21 cellular contexts compared by ENCODE assay signal in the genomic region with DNA sequence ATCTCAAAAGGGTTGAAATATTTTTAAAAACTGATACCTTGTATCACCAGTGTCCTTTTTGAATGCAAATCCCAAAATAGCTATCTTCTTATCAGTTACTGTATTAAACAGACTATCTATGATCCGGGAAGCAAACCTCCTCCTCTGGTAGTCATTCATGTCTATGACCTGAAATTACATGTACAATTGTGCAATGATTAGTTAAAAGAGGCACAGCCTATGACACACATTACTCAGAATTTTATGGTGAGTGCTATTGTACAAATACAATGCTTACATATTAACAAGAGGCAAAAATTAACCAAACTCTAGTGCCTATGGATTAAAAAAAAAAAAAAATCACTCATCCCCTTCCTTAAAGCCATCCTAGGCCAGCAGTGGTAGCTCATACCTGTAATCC. TPM values are rescaled to one million over a fixed set of nuclear protein-coding genes. Genes with fewer than 3 reads are reported as not detected.
DNase-seq lines count a peak whose midpoint lies in the region; ATAC-seq, FAIRE-seq and TF ChIP-seq lines count a peak whose summit lies in the region.
"Had no signal": no experiment of that assay in that cellular context is flagged by ENCODE, and none has a peak within 500 bp of the region (broad histone marks: within the 10 kb centered on the region; RNA-seq: fewer than 3 reads in every experiment).

No MANE protein-coding gene starts in this region.

- TF ChIP-seq EP300 in GM12878 (IDR thresholded peaks at IDR 0.05; ENCODE audit: borderline replicate concordance in 1 of 2, control insufficient read depth in 1 of 2, low read depth in 2 of 2, low read length in 2 of 2): no peak

- no peak overlapping the region for H2AFZ ChIP-seq in GM12878 (ENCODE audit: control insufficient read depth, low read depth, low read length)
- no peak overlapping the region for H2AFZ ChIP-seq in hepatocyte
- H2AFZ ChIP-seq: GM23338 had no signal

- H3K79me2 ChIP-seq in GM12878 (ENCODE audit: control insufficient read depth, insufficient read depth, low read length) (no peaks in the 10 kb centered on the region), hepatocyte (peaks cover 11% of the 10 kb centered on the region)

- H3K27me3 Mint-ChIP-seq in osteocyte (ENCODE audit: unreplicated experiment): no peaks in the 10 kb centered on the region
- H3K27me3 Mint-ChIP-seq: B cell had no signal

- SMC1A ChIA-PET in GM12878 (lab: Charles Lee; ENCODE audit: uncharacterized antibody, unreplicated experiment): interaction anchor here (0.7 kb wide), 1 partner anchor 468 kb away, joined by 3 read pairs; no protein-coding TSS in a partner anchor

- WGBS in GM12878 (ENCODE audit: insufficient coverage, insufficient replicate concordance, low lambda C conversion rate, missing lambda C conversion rate): 100% methylated on average over 1 of the region's 1 CpG
- 36% methylated on average over 1 of the region's 1 CpG for WGBS in hepatocyte (ENCODE audit: low lambda C conversion rate, missing lambda C conversion rate)

- no peaks in the 10 kb centered on the region for H3K9me2 ChIP-seq in hepatocyte (replicated peaks; ENCODE audit: insufficient read depth)

- RAD21 ChIA-PET in GM12878 (lab: Charles Lee; ENCODE audit: unreplicated experiment): interaction anchor here (0.7 kb wide), 1 partner anchor 126 kb away, joined by 3 read pairs; no protein-coding TSS in a partner anchor

- no peak for ATAC-seq in GM12878
- no peak for ATAC-seq in HG02884 (IDR thresholded peaks at IDR 0.05; ENCODE audit: unreplicated experiment)
- ATAC-seq in HG02870 (IDR thresholded peaks at IDR 0.05; ENCODE audit: unreplicated experiment): no peak
- ATAC-seq: CD8-positive, alpha-beta T cell; GM23338 had no signal

- FAIRE-seq in GM12878 (lab: Jason Lieb, UNC): no peak

- no peaks in the 10 kb centered on the region for H3K9me3 Mint-ChIP-seq in osteocyte (ENCODE audit: unreplicated experiment)
- H3K9me3 Mint-ChIP-seq: CD8-positive, alpha-beta T cell; GM23338 had no signal

- no peak for TF ChIP-seq POLR2A in GM12878 (IDR thresholded peaks at IDR 0.05; ENCODE audit: low read depth, low read length)

- H3K9me3 ChIP-seq in GM12878 (replicated peaks; ENCODE audit: control insufficient read depth, insufficient read depth, low read length): no peaks in the 10 kb centered on the region
- H3K9me3 ChIP-seq in hepatocyte (ENCODE audit: low read depth): no peaks in the 10 kb centered on the region
- H3K9me3 ChIP-seq: MG63, SJCRH30 had no signal

- DNase-seq in ACHN (peak; percentile 43), GM12878 (ENCODE audit: low read depth, low spot score) (no peak), hepatocyte (ENCODE audit: low spot score) (no peak), osteocyte (ENCODE audit: extremely low spot score, unreplicated experiment) (no peak), NCI-H128 (lab: John Stamatoyannopoulos, UW; ENCODE audit: unreplicated experiment) (no peak)
- no peak for DNase-seq in stimulated activated CD4-positive, alpha-beta T cell treated with anti-CD3 and anti-CD28 coated beads, Interleukin-12 subunit alpha, Interleukin-12 subunit beta, amount 100 ng/mL, for 4 hours
- DNase-seq: CD8-positive, alpha-beta T cell; DND-41; GDM1; MG63; NCI-H1436 treated with DMSO at 0.1 percent for 48 hours; NCI-H226; NCI-H526; OCI-M1; SJCRH30 had no signal

- no peak overlapping the region for H3K9ac ChIP-seq in GM12878 (ENCODE audit: control insufficient read depth, insufficient read depth, low read length)
- H3K9ac ChIP-seq: KMS-11 had no signal

- H3K27me3 ChIP-seq in GM12878 (replicated peaks in 1 of 2; ENCODE audit: control insufficient read depth in 2 of 2, insufficient read depth in 2 of 2, low read length in 1 of 2) (no peaks in the 10 kb centered on the region), hepatocyte (no peaks in the 10 kb centered on the region)
- H3K27me3 ChIP-seq: MG63, SJCRH30 had no signal

- H3K27ac ChIP-seq in GM12878 (ENCODE audit: control insufficient read depth, insufficient read depth) (no peak overlapping the region), hepatocyte (peak overlapping the region; percentile 25)
- H3K27ac ChIP-seq: KMS-11, RWPE1, SJCRH30 had no signal

- peak overlapping the region; percentile 60 for H3K27ac Mint-ChIP-seq in osteocyte (ENCODE audit: unreplicated experiment)
- H3K27ac Mint-ChIP-seq: B cell; CD8-positive, alpha-beta T cell; GM23338 had no signal

- H3K4me1 ChIP-seq in GM12878 (ENCODE audit: control insufficient read depth, insufficient read depth, low read length) (no peaks in the 10 kb centered on the region), hepatocyte (ENCODE audit: insufficient read depth) (no peaks in the 10 kb centered on the region)
- H3K4me1 ChIP-seq: SJCRH30 had no signal

- H3K4me2 ChIP-seq in GM12878 (ENCODE audit: control insufficient read depth, insufficient read depth): no peak overlapping the region
- H3K4me2 ChIP-seq in hepatocyte: no peak overlapping the region
- H3K4me2 ChIP-seq: GM23338, KMS-11 had no signal

- intact Hi-C loops in GM12878 (cut with micrococcal nuclease; ENCODE audit: unreplicated experiment): no loop called here

- in situ Hi-C loops in ACHN (cut with HindIII; ENCODE audit: low pct_ligation_motif_present, low pct_unique_long_range_greater_than_20kb, low sequenced_read_pairs) (no loop called here), GM12878 (cut with MboI) (no loop called here)

- H3K36me3 Mint-ChIP-seq in osteocyte (ENCODE audit: unreplicated experiment): peaks cover 57% of the 10 kb centered on the region

- no peak overlapping the region for H3K4me3 Mint-ChIP-seq in osteocyte (ENCODE audit: unreplicated experiment)
- H3K4me3 Mint-ChIP-seq: B cell; CD8-positive, alpha-beta T cell; GM23338 had no signal

- CTCF ChIA-PET in GM12878 (lab: Yijun Ruan, JAX): interaction anchor here (0.9 kb wide), 2 partner anchors 9 to 15 kb away, joined by 4 read pairs; no protein-coding TSS in a partner anchor

- no peak for TF ChIP-seq CTCF in GM12878 (IDR thresholded peaks at IDR 0.05 in 2 of 3, conservative IDR thresholded peaks at IDR 0.05 in 1 of 3; ENCODE audit: control insufficient read depth in 2 of 3, extremely low read depth in 1 of 3, insufficient read depth in 1 of 3, low read depth in 3 of 3, low read length in 3 of 3)
- TF ChIP-seq CTCF in hepatocyte (IDR thresholded peaks at IDR 0.05; ENCODE audit: poor library complexity): no peak
- TF ChIP-seq CTCF in osteocyte (IDR thresholded peaks at IDR 0.05): no peak

- H4K20me1 ChIP-seq in GM12878 (ENCODE audit: control insufficient read depth, insufficient read depth) (no peaks in the 10 kb centered on the region), hepatocyte (ENCODE audit: insufficient read depth, poor library complexity, severe bottlenecking) (no peaks in the 10 kb centered on the region)

- H3K4me1 Mint-ChIP-seq in osteocyte (ENCODE audit: unreplicated experiment): peaks cover 46% of the 10 kb centered on the region
- H3K4me1 Mint-ChIP-seq: B cell, GM23338 had no signal

- no peak for TF ChIP-seq RAD21 in GM12878 (IDR thresholded peaks at IDR 0.05; ENCODE audit: insufficient read depth, low read depth, low read length)

- POLR2A ChIA-PET in GM12878 (lab: Charles Lee): no interaction called here

- no TSS peak for BruUV-seq in GM12878 (replicated peaks; lab: Mats Ljungman, UMichigan)

- peaks cover 2 to 45% of the 10 kb centered on the region in 2 experiments for H3K36me3 ChIP-seq in GM12878 (ENCODE audit: control insufficient read depth in 2 of 2, insufficient read depth in 2 of 2, low read length in 1 of 2)
- H3K36me3 ChIP-seq in hepatocyte (replicated peaks; ENCODE audit: insufficient read depth, low read depth): peaks cover 23% of the 10 kb centered on the region

- H3K4me3 ChIP-seq in GM12878 (no peak overlapping the region), hepatocyte (no peak overlapping the region)
- H3K4me3 ChIP-seq: GM23338, MG63, SJCRH30 had no signal

RNA-seq across cellular contexts. Expression of a gene that starts 21.7 kb away (rescaled TPM):
- 16.1 and 18.7 TPM in 2 replicates for total RNA-seq in GM12878 (2013; cell fraction: nucleolus; rRNA removed)
- 19.7 and 22.6 TPM in 2 replicates for total RNA-seq in GM12878 (2014; rRNA removed)
- total RNA-seq in GM12878 (2014; rRNA removed; fragmentation: Illumina TruSeq; extraction: Trizol): 17.4 and 22.0 TPM in 2 replicates
- total RNA-seq in GM12878 (2021): 32.9 and 33.1 TPM in 2 replicates
- polyA plus RNA-seq in GM12878 (2011; ENCODE audit: low read depth): 16.4 TPM
- polyA plus RNA-seq in GM12878 (2011; rRNA removed): 28.4 and 47.1 TPM in 2 replicates
- polyA plus RNA-seq in GM12878 (2011; cell fraction: cytosol; rRNA removed): 11.2 and 17.8 TPM in 2 replicates
- polyA plus RNA-seq in GM12878 (2011; cell fraction: nucleus; rRNA removed): 6.8 and 9.8 TPM in 2 replicates
- polyA plus RNA-seq in GM12878 (2012): 23.3 and 23.4 TPM in 2 replicates
- polyA plus RNA-seq in GM12878 (2014; fragmentation: Illumina TruSeq; extraction: Trizol): 28.7 and 45.0 TPM in 2 replicates
- 10 to 100 TPM; 11.1 to 11.3 TPM for polyA plus RNA-seq in GM12878 (2014; fragmentation: Nextera tagmentation; extraction: Ambion mirVana)
- polyA plus RNA-seq in GM12878 (2014; rRNA removed): 23.2 and 25.1 TPM in 2 replicates
- 10 to 100 TPM; 56.0 to 60.3 TPM for polyA plus RNA-seq in GM12878 (2016; fragmentation: Nextera tagmentation; extraction: Ambion mirVana)
- 16.4 and 20.8 TPM in 2 replicates for polyA minus RNA-seq in GM12878 (2011; rRNA and poly(A)+ RNA removed)
- polyA minus RNA-seq in GM12878 (2011; cell fraction: cytosol; rRNA and poly(A)+ RNA removed): 18.7 and 22.1 TPM in 2 replicates
- 3.6 and 8.5 TPM in 2 replicates for polyA minus RNA-seq in GM12878 (2011; cell fraction: nucleus; rRNA and poly(A)+ RNA removed)
- 337 and 374 TPM in 2 replicates for total RNA-seq in hepatocyte
- 192 and 223 TPM in 2 replicates for polyA plus RNA-seq in hepatocyte
- 192 and 200 TPM in 2 replicates for total RNA-seq in osteocyte

RNA-seq across cellular contexts. Expression of a gene that starts 46.7 kb away (rescaled TPM):
- 53.7 and 59.9 TPM in 2 replicates for total RNA-seq in GM12878 (2013; cell fraction: nucleolus; rRNA removed)
- 19.0 and 21.8 TPM in 2 replicates for total RNA-seq in GM12878 (2014; rRNA removed)
- total RNA-seq in GM12878 (2014; rRNA removed; fragmentation: Illumina TruSeq; extraction: Trizol): 28.3 and 28.6 TPM in 2 replicates
- total RNA-seq in GM12878 (2021): 14.1 and 17.9 TPM in 2 replicates
- 11.2 TPM for polyA plus RNA-seq in GM12878 (2011; ENCODE audit: low read depth)
- polyA plus RNA-seq in GM12878 (2011; rRNA removed): 27.2 and 38.4 TPM in 2 replicates
- 13.5 and 13.7 TPM in 2 replicates for polyA plus RNA-seq in GM12878 (2011; cell fraction: cytosol; rRNA removed)
- polyA plus RNA-seq in GM12878 (2011; cell fraction: nucleus; rRNA removed): 12.8 and 16.0 TPM in 2 replicates
- polyA plus RNA-seq in GM12878 (2012): 11.6 and 16.6 TPM in 2 replicates
- 32.3 and 40.4 TPM in 2 replicates for polyA plus RNA-seq in GM12878 (2014; fragmentation: Illumina TruSeq; extraction: Trizol)
- 10 to 100 TPM; 19.9 to 22.1 TPM for polyA plus RNA-seq in GM12878 (2014; fragmentation: Nextera tagmentation; extraction: Ambion mirVana)
- polyA plus RNA-seq in GM12878 (2014; rRNA removed): 20.8 and 25.7 TPM in 2 replicates
- 10 to 100 TPM; 27.9 to 30.6 TPM for polyA plus RNA-seq in GM12878 (2016; fragmentation: Nextera tagmentation; extraction: Ambion mirVana)
- 11.4 and 13.2 TPM in 2 replicates for polyA minus RNA-seq in GM12878 (2011; rRNA and poly(A)+ RNA removed)
- polyA minus RNA-seq in GM12878 (2011; cell fraction: cytosol; rRNA and poly(A)+ RNA removed): 4.7 and 4.9 TPM in 2 replicates
- 9.6 and 15.3 TPM in 2 replicates for polyA minus RNA-seq in GM12878 (2011; cell fraction: nucleus; rRNA and poly(A)+ RNA removed)
- total RNA-seq in hepatocyte: 10.3 and 12.3 TPM in 2 replicates
- 10.4 and 12.3 TPM in 2 replicates for polyA plus RNA-seq in hepatocyte
- total RNA-seq in osteocyte: 10.9 and 13.8 TPM in 2 replicates

RNA-seq across cellular contexts. Expression of a gene that starts 46.9 kb away (rescaled TPM):
- total RNA-seq in GM12878 (2013; cell fraction: nucleolus; rRNA removed): 386 and 397 TPM in 2 replicates
- total RNA-seq in GM12878 (2014; rRNA removed): 2,792 and 4,340 TPM in 2 replicates
- total RNA-seq in GM12878 (2014; rRNA removed; fragmentation: Illumina TruSeq; extraction: Trizol): 3,546 and 3,577 TPM in 2 replicates
- total RNA-seq in GM12878 (2021): 1,956 and 2,067 TPM in 2 replicates
- 4,575 TPM for polyA plus RNA-seq in GM12878 (2011; ENCODE audit: low read depth)
- 1,676 and 2,498 TPM in 2 replicates for polyA plus RNA-seq in GM12878 (2011; rRNA removed)
- polyA plus RNA-seq in GM12878 (2011; cell fraction: cytosol; rRNA removed): 752 and 1,248 TPM in 2 replicates
- polyA plus RNA-seq in GM12878 (2011; cell fraction: nucleus; rRNA removed): 524 and 814 TPM in 2 replicates
- 3,462 and 4,819 TPM in 2 replicates for polyA plus RNA-seq in GM12878 (2012)
- polyA plus RNA-seq in GM12878 (2014; fragmentation: Illumina TruSeq; extraction: Trizol): 3,027 and 3,582 TPM in 2 replicates
- 1,000 to 10,000 TPM; 3,033 to 4,444 TPM for polyA plus RNA-seq in GM12878 (2014; fragmentation: Nextera tagmentation; extraction: Ambion mirVana)
- polyA plus RNA-seq in GM12878 (2014; rRNA removed): 4,252 and 4,767 TPM in 2 replicates
- 1,000 to 10,000 TPM; 1,006 to 1,061 TPM for polyA plus RNA-seq in GM12878 (2016; fragmentation: Nextera tagmentation; extraction: Ambion mirVana)
- polyA minus RNA-seq in GM12878 (2011; rRNA and poly(A)+ RNA removed): 143 and 203 TPM in 2 replicates
- 311 and 316 TPM in 2 replicates for polyA minus RNA-seq in GM12878 (2011; cell fraction: cytosol; rRNA and poly(A)+ RNA removed)
- 207 and 297 TPM in 2 replicates for polyA minus RNA-seq in GM12878 (2011; cell fraction: nucleus; rRNA and poly(A)+ RNA removed)
- 2,831 and 3,164 TPM in 2 replicates for total RNA-seq in hepatocyte
- polyA plus RNA-seq in hepatocyte: 439 and 475 TPM in 2 replicates
- 1,144 and 1,147 TPM in 2 replicates for total RNA-seq in osteocyte
